In the genomic region with DNA sequence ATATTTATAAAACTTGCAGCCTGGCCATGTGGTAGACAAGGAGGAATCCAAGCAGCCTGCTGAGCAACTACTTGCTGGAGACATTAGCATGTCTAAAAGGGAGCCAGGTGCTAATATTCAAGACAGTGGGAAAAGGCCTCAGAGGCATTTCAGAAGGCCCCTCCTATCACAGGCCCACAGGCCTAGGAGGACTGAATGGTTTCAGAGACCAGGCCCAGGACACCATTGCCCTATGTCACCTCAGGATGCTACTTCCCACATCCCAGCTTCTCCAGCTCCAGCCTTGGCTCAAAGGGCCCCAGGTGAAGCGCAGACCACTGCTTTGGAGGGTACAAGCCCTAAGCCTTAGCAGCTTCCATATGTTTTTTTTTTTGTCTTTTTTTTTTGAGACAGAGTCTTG, we compare ENCODE assay signal across 38 cellular contexts. TPM values are rescaled to one million over a fixed set of nuclear protein-coding genes. Genes with fewer than 3 reads are reported as not detected.
"Had no signal": no experiment of that assay in that cellular context is flagged by ENCODE, and none has a peak within 500 bp of the region (broad histone marks: within the 10 kb centered on the region; RNA-seq: fewer than 3 reads in every experiment).

No MANE protein-coding gene starts in this region.

- H3K9me3 ChIP-seq: MG63 had no signal

- DNase-seq: MG63, MM.1S, MV-4-11, NCI-H1048, NCI-H1092, NCI-H1092 treated with DMSO at 0.1 percent for 48 hours, NCI-H1105, NCI-H1105 treated with DMSO at 0.1 percent for 48 hours, NCI-H1417, NCI-H1417 treated with DMSO at 0.1 percent for 48 hours, NCI-H1436, NCI-H1436 treated with DMSO at 0.1 percent for 48 hours, NCI-H146, NCI-H1694, NCI-H1694 treated with DMSO at 0.1 percent for 48 hours, NCI-H187, NCI-H187 treated with DMSO at 0.1 percent for 48 hours, NCI-H1930, NCI-H2029, NCI-H2029 treated with DMSO at 0.1 percent for 48 hours, NCI-H2081, NCI-H2081 treated with DMSO at 0.1 percent for 48 hours, NCI-H2107, NCI-H2171, NCI-H2171 treated with DMSO at 0.1 percent for 48 hours, NCI-H2227 treated with DMSO at 0.1 percent for 48 hours, NCI-H226, NCI-H345, NCI-H446 treated with DMSO at 0.1 percent for 48 hours, NCI-H510A, NCI-H510A treated with DMSO at 0.1 percent for 48 hours, NCI-H524, NCI-H526, NCI-H526 treated with DMSO at 0.1 percent for 48 hours had no signal

- H3K36me3 ChIP-seq: MG63 had no signal

- H3K27me3 ChIP-seq: MG63 had no signal

- H3K4me3 ChIP-seq: MG63 had no signal

RNA-seq across cellular contexts. Expression of a gene that starts 55.9 kb away (rescaled TPM):
- total RNA-seq: LHCN-M2, M059J, MCF 10A, NCI-H460 had no signal
